ENCODE assay signal across 16 cellular contexts in genomic region chr1:52192024-52192423, GRCh38.
"Had no signal": no experiment of that assay in that cellular context is flagged by ENCODE, and none has a peak within 500 bp of the region (broad histone marks: within the 10 kb centered on the region; RNA-seq: fewer than 3 reads in every experiment).

No MANE protein-coding gene starts in this region.

- H3K9me3 ChIP-seq: esophagus squamous epithelium, gastroesophageal sphincter, mucosa of descending colon, neutrophil, stomach, thoracic aorta had no signal

- ATAC-seq: gastroesophageal sphincter; mucosa of descending colon; naive thymus-derived CD8-positive, alpha-beta T cell; sciatic nerve had no signal

- H3K27ac ChIP-seq: esophagus squamous epithelium, gastroesophageal sphincter, neutrophil, spleen, stomach, thoracic aorta had no signal

- H3K4me1 ChIP-seq: esophagus squamous epithelium had no signal

- H3K36me3 ChIP-seq: esophagus squamous epithelium, gastroesophageal sphincter, neutrophil, spleen, stomach, thoracic aorta had no signal

- DNase-seq: effector memory CD4-positive, alpha-beta T cell; esophagus squamous epithelium; glutamatergic neuron; kidney glomerular epithelial cell; mucosa of descending colon; naive thymus-derived CD8-positive, alpha-beta T cell; posterior cingulate gyrus; spleen; stimulated activated CD4-positive, alpha-beta T cell treated with anti-CD3 and anti-CD28 coated beads, Interleukin-2, amount 100 ng/mL, for 24 hours; stimulated activated naive CD4-positive, alpha-beta T cell; stomach; substantia nigra had no signal

- H3K27me3 ChIP-seq: esophagus squamous epithelium, gastroesophageal sphincter, neutrophil, spleen, stomach had no signal

- H3K4me3 ChIP-seq: esophagus squamous epithelium, gastroesophageal sphincter, mucosa of descending colon, spleen, stomach, thoracic aorta had no signal
